17 cellular contexts compared by ENCODE assay signal in genomic region chr17:37317867-37318266, GRCh38.
"Had no signal": no experiment of that assay in that cellular context is flagged by ENCODE, and none has a peak within 500 bp of the region (broad histone marks: within the 10 kb centered on the region; RNA-seq: fewer than 3 reads in every experiment).

No MANE protein-coding gene starts in this region.

- DNase-seq: effector memory CD8-positive, alpha-beta T cell; esophagus squamous epithelium; foreskin fibroblast; kidney; left colon; left ventricle myocardium superior; mesenchymal stem cell; midbrain; psoas muscle; retina; right lobe of liver; stimulated activated CD4-positive, alpha-beta T cell treated with anti-CD3 and anti-CD28 coated beads, Interleukin-4, amount 100 ng/mL, for 1 hour; stimulated activated CD8-positive, alpha-beta memory T cell treated with anti-CD3 and anti-CD28 coated beads, Interleukin-4, amount 100 ng/mL, for 48 hours; tibial artery; upper lobe of left lung; uterus had no signal

- ATAC-seq: effector memory CD8-positive, alpha-beta T cell; left colon; left ventricle myocardium superior; psoas muscle; right lobe of liver; stimulated activated effector memory CD8-positive, alpha-beta T cell treated with anti-CD3 and anti-CD28 coated beads, Interleukin-12 subunit alpha, Interleukin-12 subunit beta, amount 100 ng/mL, for 72 hours had no signal

- FAIRE-seq: kidney had no signal
